10 cellular contexts compared by ENCODE assay signal in genomic region chr16:3950343-3951193, GRCh38.
DNase-seq lines count a peak whose midpoint lies in the region; ATAC-seq, FAIRE-seq and TF ChIP-seq lines count a peak whose summit lies in the region.
"Had no signal": no experiment of that assay in that cellular context is flagged by ENCODE, and none has a peak within 500 bp of the region (broad histone marks: within the 10 kb centered on the region; RNA-seq: fewer than 3 reads in every experiment).

No MANE protein-coding gene starts in this region.

- no peaks in the 10 kb centered on the region for H3K4me1 ChIP-seq in OCI-LY7 (ENCODE audit: insufficient read depth, low read length, poor library complexity, severe bottlenecking)

- CTCF ChIA-PET in MCF 10A (lab: Yijun Ruan, JAX) (interaction anchor here (0.5 to 0.7 kb wide), 4 partner anchors 18 to 1574 kb away, joined by 3 read pairs; no protein-coding TSS in a partner anchor), OCI-LY7 (lab: Charles Lee; ENCODE audit: unreplicated experiment) (no interaction called here)

- no peak overlapping the region for H3K27ac ChIP-seq in OCI-LY7 (ENCODE audit: low read depth, low read length, poor library complexity, severe bottlenecking)

- H3K9me3 ChIP-seq in OCI-LY7 (ENCODE audit: low read length): no peaks in the 10 kb centered on the region

- no peaks in the 10 kb centered on the region for H3K36me3 ChIP-seq in OCI-LY7 (ENCODE audit: insufficient read depth, low read length)

- no peak overlapping the region for H3K4me3 ChIP-seq in lower leg skin (ENCODE audit: low read depth, poor library complexity, severe bottlenecking)
- no peak overlapping the region for H3K4me3 ChIP-seq in OCI-LY7 (ENCODE audit: low read depth, low read length, poor library complexity, severe bottlenecking)

- H3K9me3 Mint-ChIP-seq in MCF 10A (ENCODE audit: unreplicated experiment): no peaks in the 10 kb centered on the region

- no peaks in the 10 kb centered on the region for H3K36me3 Mint-ChIP-seq in MCF 10A (ENCODE audit: insufficient read depth, unreplicated experiment)

- TF ChIP-seq POLR2A in lower leg skin (IDR thresholded peaks at IDR 0.05): no peak

- peak overlapping the region; percentile 38 for H3K4me3 Mint-ChIP-seq in MCF 10A (ENCODE audit: unreplicated experiment)
- H3K4me3 Mint-ChIP-seq: B cell had no signal

- POLR2A ChIA-PET in MCF 10A (lab: Yijun Ruan, JAX): interaction anchor here (0.6 to 2.3 kb wide), 7 partner anchors 10 to 403 kb away, joined by 3 to 11 read pairs (median 3); no protein-coding TSS in a partner anchor
- POLR2A ChIA-PET in OCI-LY7 (lab: Charles Lee): no interaction called here

- no peaks in the 10 kb centered on the region for H3K9me2 ChIP-seq in OCI-LY7 (ENCODE audit: insufficient read depth, low read length)

- WGBS in lower leg skin, 2 donors: 17 to 26% methylated on average over 31 to 32 of the region's 32 CpGs

- H3K4me1 Mint-ChIP-seq in MCF 10A (ENCODE audit: insufficient read depth, unreplicated experiment): peaks cover 22% of the 10 kb centered on the region
- H3K4me1 Mint-ChIP-seq: B cell had no signal

- no peak for ATAC-seq in GM18858 (IDR thresholded peaks at IDR 0.05; ENCODE audit: unreplicated experiment)
- ATAC-seq in GM19023 (IDR thresholded peaks at IDR 0.05; ENCODE audit: unreplicated experiment): no peak

- H2AFZ ChIP-seq in OCI-LY7 (ENCODE audit: low read length): no peak overlapping the region

- H3K79me2 ChIP-seq in OCI-LY7 (ENCODE audit: insufficient read depth, low read depth, low read length): no peaks in the 10 kb centered on the region

- H3K27ac Mint-ChIP-seq in MCF 10A (ENCODE audit: low read depth, unreplicated experiment): peak overlapping the region; percentile 68
- H3K27ac Mint-ChIP-seq: B cell had no signal

- TF ChIP-seq CTCF in MCF 10A (IDR thresholded peaks at IDR 0.05; ENCODE audit: unreplicated experiment): no peak
- TF ChIP-seq CTCF in lower leg skin (IDR thresholded peaks at IDR 0.05): no peak
- TF ChIP-seq CTCF in OCI-LY7 (conservative IDR thresholded peaks at IDR 0.05; ENCODE audit: low read length): no peak

- BruUV-seq in MCF 10A (replicated peaks; lab: Mats Ljungman, UMichigan) (no TSS peak), OCI-LY7 (replicated peaks; lab: Mats Ljungman, UMichigan) (no TSS peak)

- DNase-seq in NCI-H1105 treated with DMSO at 0.1 percent for 48 hours (lab: John Stamatoyannopoulos, UW): peak; percentile 26
- no peak for DNase-seq in NCI-H1105 (lab: John Stamatoyannopoulos, UW)
- DNase-seq in MCF 10A (ENCODE audit: unreplicated experiment): peak; percentile 95
- peak; percentile 69 to 95 for DNase-seq in lower leg skin (ENCODE audit: low spot score in 2 of 2)
- DNase-seq in urothelium cell line (ENCODE audit: low spot score): peak; percentile 89
- no peak for DNase-seq in OCI-LY7 (ENCODE audit: low spot score)
- DNase-seq: activated CD4-positive, alpha-beta T cell treated with anti-CD3 and anti-CD28 coated beads, Interleukin-2, amount 50 U/mL, for 1 hour had no signal

- FAIRE-seq in urothelium cell line (lab: Jason Lieb, UNC): peak; percentile 13

- intact Hi-C loops in MCF 10A (cut with micrococcal nuclease) (no loop called here), lower leg skin (cut with DNase I; ENCODE audit: low total_unique reads) (no loop called here), OCI-LY7 (cut with micrococcal nuclease; ENCODE audit: unreplicated experiment) (no loop called here)

- H3K27me3 Mint-ChIP-seq in MCF 10A (ENCODE audit: insufficient read depth, unreplicated experiment): peaks cover 10% of the 10 kb centered on the region

- H3K4me2 ChIP-seq in OCI-LY7 (ENCODE audit: low read length): no peak overlapping the region

- H4K20me1 ChIP-seq in OCI-LY7 (ENCODE audit: insufficient read depth, low read length): no peaks in the 10 kb centered on the region

Comparison
In these comparisons a context has a peak if more than half of its experiments do, and no peak if none do; other contexts are left out.
1. DNase-seq: peak in NCI-H1105 treated with DMSO at 0.1 percent for 48 hours (single experiment), MCF 10A (single experiment), lower leg skin (2 of 2) and urothelium cell line (single experiment); none in NCI-H1105 (single experiment) and OCI-LY7 (single experiment).